38 cellular contexts compared by ENCODE assay signal in the genomic region with DNA sequence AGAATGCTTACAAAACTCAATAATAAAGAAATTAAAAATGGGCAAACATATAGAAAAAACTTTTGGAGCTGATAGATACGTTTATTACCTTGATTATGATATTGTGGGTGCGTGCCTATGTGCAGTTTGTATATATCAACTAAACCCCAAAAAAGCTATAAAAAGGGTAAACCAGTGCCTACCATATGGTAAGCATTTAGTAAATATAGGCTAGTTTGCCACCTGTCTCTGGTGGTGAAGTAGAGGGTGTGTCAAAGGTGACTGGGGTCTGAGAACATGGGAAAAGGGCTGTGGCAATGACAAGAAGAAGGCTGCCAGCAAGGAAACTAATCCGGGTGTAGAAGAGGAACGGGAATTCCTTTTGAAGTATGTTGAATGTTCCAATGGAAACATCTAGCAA. TPM values are rescaled to one million over a fixed set of nuclear protein-coding genes. Genes with fewer than 3 reads are reported as not detected.
"Had no signal": no experiment of that assay in that cellular context is flagged by ENCODE, and none has a peak within 500 bp of the region (broad histone marks: within the 10 kb centered on the region; RNA-seq: fewer than 3 reads in every experiment).

No MANE protein-coding gene starts in this region.

- H3K27me3 Mint-ChIP-seq: brain had no signal

- H3K4me3 Mint-ChIP-seq: activated CD4-positive, alpha-beta memory T cell treated with anti-CD3 and anti-CD28 coated beads, Interleukin-2, amount 10 ng/mL, durations not matched to agents 7 days and 5 days; activated CD4-positive, alpha-beta T cell treated with anti-CD3 and anti-CD28 coated beads for 36 hours; activated CD4-positive, alpha-beta T cell treated with anti-CD3 and anti-CD28 coated beads, Interleukin-2, amount 10 ng/mL, durations not matched to agents 7 days and 5 days; activated CD8-positive, alpha-beta memory T cell treated with anti-CD3 and anti-CD28 coated beads, Interleukin-2, amount 10 ng/mL, durations not matched to agents 7 days and 5 days; activated CD8-positive, alpha-beta T cell treated with anti-CD3 and anti-CD28 coated beads, Interleukin-2, amount 10 ng/mL, durations not matched to agents 7 days and 5 days; activated naive CD4-positive, alpha-beta T cell treated with anti-CD3 and anti-CD28 coated beads, Interleukin-2, amount 10 ng/mL, durations not matched to agents 7 days and 5 days; activated naive CD4-positive, alpha-beta T cell treated with anti-CD3 and anti-CD28 coated beads, Interleukin-2, amount 50 U/mL, for 24 hours; activated naive CD8-positive, alpha-beta T cell; activated naive CD8-positive, alpha-beta T cell treated with anti-CD3 and anti-CD28 coated beads, Interleukin-2, amount 10 ng/mL, durations not matched to agents 7 days and 5 days; activated naive CD8-positive, alpha-beta T cell treated with anti-CD3 and anti-CD28 coated beads, Interleukin-2, amount 50 U/mL, for 24 hours; activated T-cell treated with anti-CD3 and anti-CD28 coated beads, Interleukin-2, amount 50 U/mL, for 24 hours; brain; T-helper 1 cell treated with Interleukin-12 subunit alpha and Interleukin-12 subunit beta and Interleukin-4 antibody, amounts not matched to agents 30 μg/mL and 1 μg/mL, for 36 hours; T-helper 2 cell treated with Interferon-gamma antibody and Interleukin-4, amounts not matched to agents 5 μg/mL and 100 μg/mL, for 36 hours; WTC11 had no signal

- H3K4me3 ChIP-seq: ascending aorta, cardiac muscle cell had no signal

- H3K27me3 ChIP-seq: ascending aorta, cardiac muscle cell had no signal

- H3K4me1 Mint-ChIP-seq: activated CD4-positive, alpha-beta memory T cell treated with anti-CD3 and anti-CD28 coated beads, Interleukin-2, amount 10 ng/mL, durations not matched to agents 7 days and 5 days; activated CD4-positive, alpha-beta T cell treated with anti-CD3 and anti-CD28 coated beads for 36 hours; activated CD4-positive, alpha-beta T cell treated with anti-CD3 and anti-CD28 coated beads, Interleukin-2, amount 10 ng/mL, durations not matched to agents 7 days and 5 days; activated CD8-positive, alpha-beta memory T cell treated with anti-CD3 and anti-CD28 coated beads, Interleukin-2, amount 10 ng/mL, durations not matched to agents 7 days and 5 days; activated naive CD4-positive, alpha-beta T cell treated with anti-CD3 and anti-CD28 coated beads, Interleukin-2, amount 10 ng/mL, durations not matched to agents 7 days and 5 days; activated naive CD4-positive, alpha-beta T cell treated with anti-CD3 and anti-CD28 coated beads, Interleukin-2, amount 50 U/mL, for 24 hours; activated naive CD8-positive, alpha-beta T cell treated with anti-CD3 and anti-CD28 coated beads, Interleukin-2, amount 10 ng/mL, durations not matched to agents 7 days and 5 days; activated naive CD8-positive, alpha-beta T cell treated with anti-CD3 and anti-CD28 coated beads, Interleukin-2, amount 50 U/mL, for 24 hours had no signal

- H3K27ac ChIP-seq: ascending aorta, cardiac muscle cell, WERI-Rb-1 had no signal

- H3K27ac Mint-ChIP-seq: activated CD4-positive, alpha-beta memory T cell treated with anti-CD3 and anti-CD28 coated beads, Interleukin-2, amount 10 ng/mL, durations not matched to agents 7 days and 5 days; activated CD4-positive, alpha-beta T cell treated with anti-CD3 and anti-CD28 coated beads for 36 hours; activated CD4-positive, alpha-beta T cell treated with anti-CD3 and anti-CD28 coated beads, Interleukin-2, amount 10 ng/mL, durations not matched to agents 7 days and 5 days; activated CD8-positive, alpha-beta memory T cell treated with anti-CD3 and anti-CD28 coated beads, Interleukin-2, amount 10 ng/mL, durations not matched to agents 7 days and 5 days; activated CD8-positive, alpha-beta T cell treated with anti-CD3 and anti-CD28 coated beads, Interleukin-2, amount 10 ng/mL, durations not matched to agents 7 days and 5 days; activated naive CD4-positive, alpha-beta T cell treated with anti-CD3 and anti-CD28 coated beads, Interleukin-2, amount 10 ng/mL, durations not matched to agents 7 days and 5 days; activated naive CD4-positive, alpha-beta T cell treated with anti-CD3 and anti-CD28 coated beads, Interleukin-2, amount 50 U/mL, for 24 hours; activated naive CD8-positive, alpha-beta T cell; activated naive CD8-positive, alpha-beta T cell treated with anti-CD3 and anti-CD28 coated beads, Interleukin-2, amount 10 ng/mL, durations not matched to agents 7 days and 5 days; activated naive CD8-positive, alpha-beta T cell treated with anti-CD3 and anti-CD28 coated beads, Interleukin-2, amount 50 U/mL, for 24 hours; activated T-cell treated with anti-CD3 and anti-CD28 coated beads, Interleukin-2, amount 50 U/mL, for 24 hours; activated T-helper 2 cell treated with anti-CD3 and anti-CD28 coated beads, Interferon-gamma antibody, Interleukin-2, Interleukin-4, amounts not matched to agents 10 μg/mL and 5 μg/mL and 100 μg/mL, durations not matched to agents 14 hours and 24 hours and 36 hours; brain; T-helper 1 cell treated with Interleukin-12 subunit alpha and Interleukin-12 subunit beta and Interleukin-4 antibody, amounts not matched to agents 30 μg/mL and 1 μg/mL, for 36 hours; T-helper 2 cell treated with Interferon-gamma antibody and Interleukin-4, amounts not matched to agents 5 μg/mL and 100 μg/mL, for 36 hours; WTC11 had no signal

- ATAC-seq: activated CD4-positive, alpha-beta T cell treated with anti-CD3 and anti-CD28 coated beads for 36 hours; activated CD4-positive, CD25-positive, alpha-beta regulatory T cell treated with anti-CD3 and anti-CD28 coated beads, Interleukin-2, amount 50 U/mL, for 24 hours; activated CD8-positive, alpha-beta memory T cell treated with anti-CD3 and anti-CD28 coated beads, Interleukin-2, amount 10 ng/mL, durations not matched to agents 7 days and 5 days; activated CD8-positive, alpha-beta T cell treated with anti-CD3 and anti-CD28 coated beads, Interleukin-2, amount 10 ng/mL, durations not matched to agents 7 days and 5 days; activated naive CD8-positive, alpha-beta T cell treated with anti-CD3 and anti-CD28 coated beads, Interleukin-2, amount 50 U/mL, for 24 hours; WTC11 had no signal

- H3K9me3 Mint-ChIP-seq: activated CD4-positive, alpha-beta memory T cell treated with anti-CD3 and anti-CD28 coated beads, Interleukin-2, amount 10 ng/mL, durations not matched to agents 7 days and 5 days; activated CD4-positive, alpha-beta T cell treated with anti-CD3 and anti-CD28 coated beads, Interleukin-2, amount 10 ng/mL, durations not matched to agents 7 days and 5 days; activated naive CD4-positive, alpha-beta T cell treated with anti-CD3 and anti-CD28 coated beads, Interleukin-2, amount 10 ng/mL, durations not matched to agents 7 days and 5 days; activated naive CD4-positive, alpha-beta T cell treated with anti-CD3 and anti-CD28 coated beads, Interleukin-2, amount 50 U/mL, for 24 hours; activated naive CD8-positive, alpha-beta T cell treated with anti-CD3 and anti-CD28 coated beads, Interleukin-2, amount 10 ng/mL, durations not matched to agents 7 days and 5 days; activated naive CD8-positive, alpha-beta T cell treated with anti-CD3 and anti-CD28 coated beads, Interleukin-2, amount 50 U/mL, for 24 hours; activated T-cell treated with anti-CD3 and anti-CD28 coated beads, Interleukin-2, amount 50 U/mL, for 24 hours; activated T-helper 2 cell treated with anti-CD3 and anti-CD28 coated beads, Interferon-gamma antibody, Interleukin-2, Interleukin-4, amounts not matched to agents 10 μg/mL and 5 μg/mL and 100 μg/mL, durations not matched to agents 14 hours and 24 hours and 36 hours; brain; T-helper 1 cell treated with Interleukin-12 subunit alpha and Interleukin-12 subunit beta and Interleukin-4 antibody, amounts not matched to agents 30 μg/mL and 1 μg/mL, for 36 hours; T-helper 2 cell treated with Interferon-gamma antibody and Interleukin-4, amounts not matched to agents 5 μg/mL and 100 μg/mL, for 36 hours; WTC11 had no signal

- H3K9me3 ChIP-seq: ascending aorta had no signal

- H3K36me3 Mint-ChIP-seq: activated CD8-positive, alpha-beta memory T cell treated with anti-CD3 and anti-CD28 coated beads, Interleukin-2, amount 10 ng/mL, durations not matched to agents 7 days and 5 days; activated naive CD4-positive, alpha-beta T cell treated with anti-CD3 and anti-CD28 coated beads, Interleukin-2, amount 10 ng/mL, durations not matched to agents 7 days and 5 days; activated naive CD4-positive, alpha-beta T cell treated with anti-CD3 and anti-CD28 coated beads, Interleukin-2, amount 50 U/mL, for 24 hours; activated naive CD8-positive, alpha-beta T cell treated with anti-CD3 and anti-CD28 coated beads, Interleukin-2, amount 10 ng/mL, durations not matched to agents 7 days and 5 days had no signal

- H3K36me3 ChIP-seq: ascending aorta, cardiac muscle cell, WERI-Rb-1 had no signal

- DNase-seq: activated CD4-positive, alpha-beta memory T cell treated with anti-CD3 and anti-CD28 coated beads, Interleukin-2, amount 10 ng/mL, durations not matched to agents 7 days and 5 days; activated CD4-positive, alpha-beta T cell treated with anti-CD3 and anti-CD28 coated beads for 1 hour; activated CD4-positive, alpha-beta T cell treated with anti-CD3 and anti-CD28 coated beads for 36 hours; activated CD4-positive, alpha-beta T cell treated with anti-CD3 and anti-CD28 coated beads for 48 hours; activated CD4-positive, alpha-beta T cell treated with anti-CD3 and anti-CD28 coated beads, Interleukin-2, amount 10 ng/mL, durations not matched to agents 7 days and 5 days; activated CD4-positive, alpha-beta T cell treated with anti-CD3 and anti-CD28 coated beads, Interleukin-2, amount 50 U/mL, for 48 hours; activated CD4-positive, CD25-positive, alpha-beta regulatory T cell; activated CD8-positive, alpha-beta memory T cell treated with anti-CD3 and anti-CD28 coated beads for 24 hours; activated CD8-positive, alpha-beta memory T cell treated with anti-CD3 and anti-CD28 coated beads, Interleukin-2, amount 10 ng/mL, durations not matched to agents 7 days and 5 days; activated CD8-positive, alpha-beta memory T cell treated with anti-CD3 and anti-CD28 coated beads, Interleukin-2, amount 50 U/mL, for 48 hours; activated CD8-positive, alpha-beta T cell treated with anti-CD3 and anti-CD28 coated beads, Interleukin-2, amount 10 ng/mL, durations not matched to agents 7 days and 5 days; activated effector memory CD4-positive, alpha-beta T cell treated with Interleukin-2 at 50 U/mL for 16 hours; activated gamma-delta T cell; activated naive CD4-positive, alpha-beta T cell treated with anti-CD3 and anti-CD28 coated beads, Interleukin-2, amount 10 ng/mL, durations not matched to agents 7 days and 5 days; activated naive CD4-positive, alpha-beta T cell treated with Interleukin-2 at 50 U/mL for 16 hours; activated naive CD8-positive, alpha-beta T cell treated with anti-CD3 and anti-CD28 coated beads, Interleukin-2, amount 10 ng/mL, durations not matched to agents 7 days and 5 days; activated naive CD8-positive, alpha-beta T cell treated with anti-CD3 and anti-CD28 coated beads, Interleukin-2, amount 50 U/mL, for 24 hours; activated T-cell treated with anti-CD3 and anti-CD28 coated beads, Interleukin-2, amount 50 U/mL, for 24 hours; activated T-cell treated with anti-CD3 and anti-CD28 coated beads, Interleukin-2, amount 50 U/mL, for 48 hours; amygdala; anterior cingulate cortex; caudate nucleus; SW 1271; T-helper 1 cell; T-helper 2 cell; T-helper 9 cell; WERI-Rb-1 had no signal

RNA-seq across cellular contexts. Expression of a gene that starts 18.3 kb away (rescaled TPM):
- total RNA-seq: ascending aorta, bronchial epithelial cell had no signal
